Comparison of ENCODE assay signal across 1 cellular context in genomic region chr2:231050018-231050901, GRCh38.
A peak's percentile ranks its signal among the peaks of the same experiment; 100 is the strongest.
TF ChIP-seq lines count a peak whose summit lies in the region.

No MANE protein-coding gene starts in this region.

TF ChIP-seq in HepG2, 621 proteins besides CTCF, POLR2A, EP300 and RAD21 (continued from another document and continues in another):
- TF ChIP-seq, protein P1, sequence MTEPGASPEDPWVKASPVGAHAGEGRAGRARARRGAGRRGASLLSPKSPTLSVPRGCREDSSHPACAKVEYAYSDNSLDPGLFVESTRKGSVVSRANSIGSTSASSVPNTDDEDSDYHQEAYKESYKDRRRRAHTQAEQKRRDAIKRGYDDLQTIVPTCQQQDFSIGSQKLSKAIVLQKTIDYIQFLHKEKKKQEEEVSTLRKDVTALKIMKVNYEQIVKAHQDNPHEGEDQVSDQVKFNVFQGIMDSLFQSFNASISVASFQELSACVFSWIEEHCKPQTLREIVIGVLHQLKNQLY (CRISPR knock-in tag; IDR thresholded peaks at IDR 0.05), result peak; percentile 97
- TF ChIP-seq ZNF672 (CRISPR knock-in tag; IDR thresholded peaks at IDR 0.05), result 0 out of 2 replicates have a peak, but pooled peaks have one; percentile 74
- TF ChIP-seq, protein P2, sequence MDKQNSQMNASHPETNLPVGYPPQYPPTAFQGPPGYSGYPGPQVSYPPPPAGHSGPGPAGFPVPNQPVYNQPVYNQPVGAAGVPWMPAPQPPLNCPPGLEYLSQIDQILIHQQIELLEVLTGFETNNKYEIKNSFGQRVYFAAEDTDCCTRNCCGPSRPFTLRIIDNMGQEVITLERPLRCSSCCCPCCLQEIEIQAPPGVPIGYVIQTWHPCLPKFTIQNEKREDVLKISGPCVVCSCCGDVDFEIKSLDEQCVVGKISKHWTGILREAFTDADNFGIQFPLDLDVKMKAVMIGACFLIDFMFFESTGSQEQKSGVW (CRISPR knock-in tag; IDR thresholded peaks at IDR 0.05; ENCODE audit: borderline replicate concordance), result peak; percentile 56; the same call in 1 of the 2 replicates
- no peak; the same call in 1 of the 2 replicates for TF ChIP-seq ZNF598 (CRISPR knock-in tag; IDR thresholded peaks at IDR 0.05; ENCODE audit: borderline replicate concordance)
- TF ChIP-seq, protein P3, sequence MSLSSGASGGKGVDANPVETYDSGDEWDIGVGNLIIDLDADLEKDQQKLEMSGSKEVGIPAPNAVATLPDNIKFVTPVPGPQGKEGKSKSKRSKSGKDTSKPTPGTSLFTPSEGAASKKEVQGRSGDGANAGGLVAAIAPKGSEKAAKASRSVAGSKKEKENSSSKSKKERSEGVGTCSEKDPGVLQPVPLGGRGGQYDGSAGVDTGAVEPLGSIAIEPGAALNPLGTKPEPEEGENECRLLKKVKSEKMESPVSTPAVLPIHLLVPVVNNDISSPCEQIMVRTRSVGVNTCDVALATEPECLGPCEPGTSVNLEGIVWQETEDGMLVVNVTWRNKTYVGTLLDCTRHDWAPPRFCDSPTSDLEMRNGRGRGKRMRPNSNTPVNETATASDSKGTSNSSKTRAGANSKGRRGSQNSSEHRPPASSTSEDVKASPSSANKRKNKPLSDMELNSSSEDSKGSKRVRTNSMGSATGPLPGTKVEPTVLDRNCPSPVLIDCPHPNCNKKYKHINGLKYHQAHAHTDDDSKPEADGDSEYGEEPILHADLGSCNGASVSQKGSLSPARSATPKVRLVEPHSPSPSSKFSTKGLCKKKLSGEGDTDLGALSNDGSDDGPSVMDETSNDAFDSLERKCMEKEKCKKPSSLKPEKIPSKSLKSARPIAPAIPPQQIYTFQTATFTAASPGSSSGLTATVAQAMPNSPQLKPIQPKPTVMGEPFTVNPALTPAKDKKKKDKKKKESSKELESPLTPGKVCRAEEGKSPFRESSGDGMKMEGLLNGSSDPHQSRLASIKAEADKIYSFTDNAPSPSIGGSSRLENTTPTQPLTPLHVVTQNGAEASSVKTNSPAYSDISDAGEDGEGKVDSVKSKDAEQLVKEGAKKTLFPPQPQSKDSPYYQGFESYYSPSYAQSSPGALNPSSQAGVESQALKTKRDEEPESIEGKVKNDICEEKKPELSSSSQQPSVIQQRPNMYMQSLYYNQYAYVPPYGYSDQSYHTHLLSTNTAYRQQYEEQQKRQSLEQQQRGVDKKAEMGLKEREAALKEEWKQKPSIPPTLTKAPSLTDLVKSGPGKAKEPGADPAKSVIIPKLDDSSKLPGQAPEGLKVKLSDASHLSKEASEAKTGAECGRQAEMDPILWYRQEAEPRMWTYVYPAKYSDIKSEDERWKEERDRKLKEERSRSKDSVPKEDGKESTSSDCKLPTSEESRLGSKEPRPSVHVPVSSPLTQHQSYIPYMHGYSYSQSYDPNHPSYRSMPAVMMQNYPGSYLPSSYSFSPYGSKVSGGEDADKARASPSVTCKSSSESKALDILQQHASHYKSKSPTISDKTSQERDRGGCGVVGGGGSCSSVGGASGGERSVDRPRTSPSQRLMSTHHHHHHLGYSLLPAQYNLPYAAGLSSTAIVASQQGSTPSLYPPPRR (CRISPR knock-in tag; IDR thresholded peaks at IDR 0.05; ENCODE audit: borderline replicate concordance), result peak; percentile 98
- TF ChIP-seq, protein P4, sequence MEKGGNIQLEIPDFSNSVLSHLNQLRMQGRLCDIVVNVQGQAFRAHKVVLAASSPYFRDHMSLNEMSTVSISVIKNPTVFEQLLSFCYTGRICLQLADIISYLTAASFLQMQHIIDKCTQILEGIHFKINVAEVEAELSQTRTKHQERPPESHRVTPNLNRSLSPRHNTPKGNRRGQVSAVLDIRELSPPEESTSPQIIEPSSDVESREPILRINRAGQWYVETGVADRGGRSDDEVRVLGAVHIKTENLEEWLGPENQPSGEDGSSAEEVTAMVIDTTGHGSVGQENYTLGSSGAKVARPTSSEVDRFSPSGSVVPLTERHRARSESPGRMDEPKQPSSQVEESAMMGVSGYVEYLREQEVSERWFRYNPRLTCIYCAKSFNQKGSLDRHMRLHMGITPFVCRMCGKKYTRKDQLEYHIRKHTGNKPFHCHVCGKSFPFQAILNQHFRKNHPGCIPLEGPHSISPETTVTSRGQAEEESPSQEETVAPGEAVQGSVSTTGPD (CRISPR knock-in tag; IDR thresholded peaks at IDR 0.05), result peak; percentile 93
- TF ChIP-seq CSRNP1 (CRISPR knock-in tag; IDR thresholded peaks at IDR 0.05), result peak; percentile 87; the same call in 1 of the 2 replicates
- no peak for TF ChIP-seq NBN (conservative IDR thresholded peaks at IDR 0.05)
- TF ChIP-seq ERF (CRISPR knock-in tag; IDR thresholded peaks at IDR 0.05), result peak; percentile 98
- no peak for TF ChIP-seq GPBP1L1 (CRISPR knock-in tag; IDR thresholded peaks at IDR 0.05)
- peak; percentile 89 for TF ChIP-seq MIER2 (CRISPR knock-in tag; IDR thresholded peaks at IDR 0.05)
- TF ChIP-seq, protein P5, sequence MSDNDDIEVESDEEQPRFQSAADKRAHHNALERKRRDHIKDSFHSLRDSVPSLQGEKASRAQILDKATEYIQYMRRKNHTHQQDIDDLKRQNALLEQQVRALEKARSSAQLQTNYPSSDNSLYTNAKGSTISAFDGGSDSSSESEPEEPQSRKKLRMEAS (IDR thresholded peaks at IDR 0.05), result no peak
- peak; percentile 95 for TF ChIP-seq NR1H2 (CRISPR knock-in tag; IDR thresholded peaks at IDR 0.05; ENCODE audit: borderline replicate concordance, low read depth)
- peak; percentile 98 for TF ChIP-seq HMG20B (CRISPR knock-in tag; conservative IDR thresholded peaks at IDR 0.05)
- peak; percentile 85 for TF ChIP-seq SOX13 (IDR thresholded peaks at IDR 0.05)
- peak in 1 of 2 experiments; percentile 91; a peak in 3 of 4 replicates for TF ChIP-seq SOX13 (CRISPR knock-in tag; conservative IDR thresholded peaks at IDR 0.05 in 1 of 2, IDR thresholded peaks at IDR 0.05 in 1 of 2)
- 0 out of 2 replicates have a peak, but pooled peaks have one; percentile 66 for TF ChIP-seq ZSCAN30 (CRISPR knock-in tag; IDR thresholded peaks at IDR 0.05)
- TF ChIP-seq KDM3A (CRISPR knock-in tag; IDR thresholded peaks at IDR 0.05; ENCODE audit: low read depth), result peak; percentile 99
- TF ChIP-seq PHF5A (CRISPR knock-in tag; IDR thresholded peaks at IDR 0.05; ENCODE audit: low read depth, unreplicated experiment), result peak; percentile 97
- TF ChIP-seq, protein P6, sequence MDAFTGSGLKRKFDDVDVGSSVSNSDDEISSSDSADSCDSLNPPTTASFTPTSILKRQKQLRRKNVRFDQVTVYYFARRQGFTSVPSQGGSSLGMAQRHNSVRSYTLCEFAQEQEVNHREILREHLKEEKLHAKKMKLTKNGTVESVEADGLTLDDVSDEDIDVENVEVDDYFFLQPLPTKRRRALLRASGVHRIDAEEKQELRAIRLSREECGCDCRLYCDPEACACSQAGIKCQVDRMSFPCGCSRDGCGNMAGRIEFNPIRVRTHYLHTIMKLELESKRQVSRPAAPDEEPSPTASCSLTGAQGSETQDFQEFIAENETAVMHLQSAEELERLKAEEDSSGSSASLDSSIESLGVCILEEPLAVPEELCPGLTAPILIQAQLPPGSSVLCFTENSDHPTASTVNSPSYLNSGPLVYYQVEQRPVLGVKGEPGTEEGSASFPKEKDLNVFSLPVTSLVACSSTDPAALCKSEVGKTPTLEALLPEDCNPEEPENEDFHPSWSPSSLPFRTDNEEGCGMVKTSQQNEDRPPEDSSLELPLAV (CRISPR knock-in tag; conservative IDR thresholded peaks at IDR 0.05; ENCODE audit: low read depth), result no peak; the same call in 1 of the 2 replicates
- no peak for TF ChIP-seq FOXM1 (CRISPR knock-in tag; IDR thresholded peaks at IDR 0.05)
- TF ChIP-seq MED8 (CRISPR knock-in tag; IDR thresholded peaks at IDR 0.05; ENCODE audit: insufficient replicate concordance), result no peak
- peak; percentile 96 for TF ChIP-seq ZSCAN12 (CRISPR knock-in tag; IDR thresholded peaks at IDR 0.05)
- no peak for TF ChIP-seq MBD4 (IDR thresholded peaks at IDR 0.05; ENCODE audit: borderline replicate concordance, low read length)
- TF ChIP-seq KMT2B (CRISPR knock-in tag; IDR thresholded peaks at IDR 0.05), result peak; percentile 79
- peak; percentile 98 for TF ChIP-seq DRAP1 (CRISPR knock-in tag; IDR thresholded peaks at IDR 0.05)
- TF ChIP-seq ZNF501 (CRISPR knock-in tag; IDR thresholded peaks at IDR 0.05), result peak; percentile 98
- peak; percentile 93 for TF ChIP-seq ARNTL (CRISPR knock-in tag; IDR thresholded peaks at IDR 0.05)
- TF ChIP-seq ZSCAN31 (CRISPR knock-in tag; IDR thresholded peaks at IDR 0.05; ENCODE audit: low read depth), result peak; percentile 98
- peak; percentile 83; the same call in 1 of the 2 replicates for TF ChIP-seq TRIM24 (CRISPR knock-in tag; IDR thresholded peaks at IDR 0.05)
- TF ChIP-seq ZNF558 (CRISPR knock-in tag; IDR thresholded peaks at IDR 0.05; ENCODE audit: borderline replicate concordance), result peak; percentile 22
- TF ChIP-seq PAX8 (CRISPR knock-in tag; IDR thresholded peaks at IDR 0.05; ENCODE audit: borderline replicate concordance), result no peak
- TF ChIP-seq, protein P7, sequence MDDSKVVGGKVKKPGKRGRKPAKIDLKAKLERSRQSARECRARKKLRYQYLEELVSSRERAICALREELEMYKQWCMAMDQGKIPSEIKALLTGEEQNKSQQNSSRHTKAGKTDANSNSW (CRISPR knock-in tag; IDR thresholded peaks at IDR 0.05; ENCODE audit: borderline replicate concordance), result no peak
- peak; percentile 99 for TF ChIP-seq ETV5 (CRISPR knock-in tag; IDR thresholded peaks at IDR 0.05; ENCODE audit: borderline replicate concordance)
- peak; percentile 97 for TF ChIP-seq KDM4B (CRISPR knock-in tag; IDR thresholded peaks at IDR 0.05)
- peak; percentile 77; the same call in 1 of the 2 replicates for TF ChIP-seq TBX3 (IDR thresholded peaks at IDR 0.05; ENCODE audit: borderline replicate concordance)
- TF ChIP-seq ZNF737 (CRISPR knock-in tag; IDR thresholded peaks at IDR 0.05; ENCODE audit: borderline replicate concordance), result no peak
- TF ChIP-seq ZC3H13 (CRISPR knock-in tag; IDR thresholded peaks at IDR 0.05), result peak; percentile 98
- no peak; the same call in 1 of the 2 replicates for TF ChIP-seq KAT7 (CRISPR knock-in tag; IDR thresholded peaks at IDR 0.05; ENCODE audit: borderline replicate concordance)
- TF ChIP-seq THAP11 (CRISPR knock-in tag; IDR thresholded peaks at IDR 0.05), result peak; percentile 87
- TF ChIP-seq, protein P8, sequence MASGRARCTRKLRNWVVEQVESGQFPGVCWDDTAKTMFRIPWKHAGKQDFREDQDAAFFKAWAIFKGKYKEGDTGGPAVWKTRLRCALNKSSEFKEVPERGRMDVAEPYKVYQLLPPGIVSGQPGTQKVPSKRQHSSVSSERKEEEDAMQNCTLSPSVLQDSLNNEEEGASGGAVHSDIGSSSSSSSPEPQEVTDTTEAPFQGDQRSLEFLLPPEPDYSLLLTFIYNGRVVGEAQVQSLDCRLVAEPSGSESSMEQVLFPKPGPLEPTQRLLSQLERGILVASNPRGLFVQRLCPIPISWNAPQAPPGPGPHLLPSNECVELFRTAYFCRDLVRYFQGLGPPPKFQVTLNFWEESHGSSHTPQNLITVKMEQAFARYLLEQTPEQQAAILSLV (CRISPR knock-in tag; IDR thresholded peaks at IDR 0.05; ENCODE audit: borderline replicate concordance), result peak; percentile 95
- TF ChIP-seq CENPT (CRISPR knock-in tag; IDR thresholded peaks at IDR 0.05; ENCODE audit: low read depth), result peak; percentile 24; the same call in 1 of the 2 replicates
- TF ChIP-seq KLF6 (CRISPR knock-in tag; IDR thresholded peaks at IDR 0.05), result peak; percentile 81; the same call in 1 of the 2 replicates
- TF ChIP-seq CCDC6 (CRISPR knock-in tag; IDR thresholded peaks at IDR 0.05), result peak; percentile 99
- peak; percentile 92; the same call in 1 of the 2 replicates for TF ChIP-seq RELA (CRISPR knock-in tag; IDR thresholded peaks at IDR 0.05)
- TF ChIP-seq ATF7 (IDR thresholded peaks at IDR 0.05), result 0 out of 2 replicates have a peak, but pooled peaks have one; percentile 8
- peak; percentile 79; the same call in 1 of the 2 replicates for TF ChIP-seq ATF7 (CRISPR knock-in tag; IDR thresholded peaks at IDR 0.05)
- no peak; the same call in none of the 2 replicates for TF ChIP-seq DMAP1 (CRISPR knock-in tag; IDR thresholded peaks at IDR 0.05)
- TF ChIP-seq ZNF713 (CRISPR knock-in tag; IDR thresholded peaks at IDR 0.05), result peak; percentile 55
- TF ChIP-seq HOXA9 (CRISPR knock-in tag; IDR thresholded peaks at IDR 0.05; ENCODE audit: borderline replicate concordance), result no peak
- TF ChIP-seq ZNF350 (CRISPR knock-in tag; IDR thresholded peaks at IDR 0.05; ENCODE audit: borderline replicate concordance, low read depth), result peak; percentile 99; the same call in 1 of the 2 replicates
- no peak for TF ChIP-seq PBX2 (CRISPR knock-in tag; IDR thresholded peaks at IDR 0.05)
- TF ChIP-seq MED13 (CRISPR knock-in tag; IDR thresholded peaks at IDR 0.05), result peak; percentile 99
- peak; percentile 87; the same call in 1 of the 2 replicates for TF ChIP-seq ZNF224 (CRISPR knock-in tag; IDR thresholded peaks at IDR 0.05)
- peak; percentile 93 for TF ChIP-seq U2AF1 (optimal IDR thresholded peaks at IDR 0.05; ENCODE audit: low read depth, low read length)
- TF ChIP-seq BHLHE40 (IDR thresholded peaks at IDR 0.05; ENCODE audit: low read length), result no peak; the same call in 1 of the 2 replicates
